Comparison of ENCODE assay signal across 1 cellular context in the genomic region with DNA sequence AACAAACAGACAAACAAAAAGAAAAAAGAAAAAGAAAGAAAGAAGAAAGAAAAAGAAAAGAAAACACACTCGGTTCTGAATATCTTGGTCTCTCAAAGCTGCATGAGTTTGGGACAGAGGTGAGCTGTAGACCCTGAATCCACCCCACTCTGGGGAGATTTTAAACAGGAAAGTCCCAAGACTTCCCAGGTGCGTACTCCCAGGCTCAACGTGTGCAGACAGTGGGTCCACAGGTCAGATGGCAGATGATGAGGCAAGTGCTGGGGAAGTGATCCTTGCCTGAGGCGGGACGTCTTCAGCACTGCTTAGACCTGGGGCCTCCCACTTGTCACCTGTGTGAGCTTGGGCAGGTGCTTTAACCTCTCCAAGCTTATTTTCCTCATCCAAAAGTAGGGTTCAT.
TF ChIP-seq lines count a peak whose summit lies in the region.

No MANE protein-coding gene starts in this region.

TF ChIP-seq in GM12878, 131 proteins besides CTCF, POLR2A, EP300 and RAD21 (continued from another document):
- TF ChIP-seq EZH2 (IDR thresholded peaks at IDR 0.05; ENCODE audit: borderline replicate concordance, control insufficient read depth, low read depth, low read length) (no peak), CREB1 (IDR thresholded peaks at IDR 0.05; ENCODE audit: low read depth) (no peak), BMI1 (IDR thresholded peaks at IDR 0.05; ENCODE audit: borderline replicate concordance) (0 out of 2 replicates have a peak, but pooled peaks have one; percentile 13)
